8 cellular contexts compared by ENCODE assay signal in genomic region chr12:13362260-13362841, GRCh38.
DNase-seq lines count a peak whose midpoint lies in the region; ATAC-seq, FAIRE-seq and TF ChIP-seq lines count a peak whose summit lies in the region.

No MANE protein-coding gene starts in this region.

- H3K27ac ChIP-seq in A549 (no peak overlapping the region), WERI-Rb-1 (no peak overlapping the region), esophagus muscularis mucosa (replicated peaks in 1 of 4) (no peak overlapping the region), upper lobe of right lung (no peak overlapping the region)

- H3K27ac Mint-ChIP-seq in natural killer cell = no peak overlapping the region

- no peaks in the 10 kb centered on the region for H3K9me3 Mint-ChIP-seq in natural killer cell

- WGBS in A549 (ENCODE audit: missing lambda C conversion rate) = 44% methylated on average over 5 of the region's 5 CpGs
- WGBS in esophagus muscularis mucosa = 52% methylated on average over 4 of the region's 5 CpGs

- H3K4me3 ChIP-seq in A549 (no peak overlapping the region), WERI-Rb-1 (ENCODE audit: low read depth, low read length) (no peak overlapping the region), esophagus muscularis mucosa (no peak overlapping the region), upper lobe of right lung (no peak overlapping the region)

- peaks cover 13 to 40% of the 10 kb centered on the region in 2 donors for H3K27me3 Mint-ChIP-seq in natural killer cell (ENCODE audit: low read depth in 2 of 2)

- ATAC-seq in A549 (peak; percentile 94 to 100), HG02884 (IDR thresholded peaks at IDR 0.05; ENCODE audit: unreplicated experiment) (peak; percentile 98), natural killer cell (peak; percentile 53 to 78 (median 58)), upper lobe of right lung (peak; percentile 99)

- intact Hi-C loops in esophagus muscularis mucosa (cut with DNase I) = loop anchor here (2.0 kb wide), 1 partner anchor 172 kb away; no protein-coding TSS in a partner anchor
- intact Hi-C loops in natural killer cell (cut with micrococcal nuclease) = loop anchor here (5.0 kb wide), 1 partner anchor 805 kb away; no protein-coding TSS in a partner anchor
- intact Hi-C loops in upper lobe of right lung (cut with DNase I) = no loop called here

- H3K4me2 ChIP-seq in A549 = no peak overlapping the region

- H3K4me1 Mint-ChIP-seq in natural killer cell = peaks cover 0 to 5% of the 10 kb centered on the region in 2 donors

- no peaks in the 10 kb centered on the region for H3K27me3 ChIP-seq in WERI-Rb-1 (ENCODE audit: insufficient read depth, low read depth, severe bottlenecking)
- no peaks in the 10 kb centered on the region for H3K27me3 ChIP-seq in esophagus muscularis mucosa
- no peaks in the 10 kb centered on the region for H3K27me3 ChIP-seq in upper lobe of right lung

- TF ChIP-seq POLR2A in A549 (IDR thresholded peaks at IDR 0.05; ENCODE audit: low read length) (no peak), esophagus muscularis mucosa (IDR thresholded peaks at IDR 0.05; ENCODE audit: low read depth) (no peak)

- POLR2A ChIA-PET in A549 (lab: Yijun Ruan, JAX) = no interaction called here

- TF ChIP-seq EP300 in A549 (IDR thresholded peaks at IDR 0.05) (no peak), esophagus muscularis mucosa (IDR thresholded peaks at IDR 0.05) (no peak)

- CTCF ChIA-PET in A549 (lab: Yijun Ruan, JAX) = interaction anchor here (0.6 to 2.1 kb wide), 35 partner anchors 10 to 805 kb away, joined by 3 to 16 read pairs (median 5); no protein-coding TSS in a partner anchor

- H3K4me1 ChIP-seq in A549 (no peaks in the 10 kb centered on the region), esophagus muscularis mucosa (no peaks in the 10 kb centered on the region), upper lobe of right lung (no peaks in the 10 kb centered on the region)

- no peaks in the 10 kb centered on the region for H3K9me3 ChIP-seq in A549
- H3K9me3 ChIP-seq in WERI-Rb-1 (ENCODE audit: severe bottlenecking) = no peaks in the 10 kb centered on the region
- no peaks in the 10 kb centered on the region for H3K9me3 ChIP-seq in esophagus muscularis mucosa
- no peaks in the 10 kb centered on the region for H3K9me3 ChIP-seq in upper lobe of right lung

- FAIRE-seq in A549 (lab: Jason Lieb, UNC) = no peak

- H3K4me3 Mint-ChIP-seq in natural killer cell = no peak overlapping the region

- peak; percentile 72 for TF ChIP-seq CTCF in A549 (IDR thresholded peaks at IDR 0.05)
- peak; percentile 93 for TF ChIP-seq CTCF in GM12874 (IDR thresholded peaks at IDR 0.05; ENCODE audit: insufficient read depth, low read depth, low read length)
- TF ChIP-seq CTCF in WERI-Rb-1 (IDR thresholded peaks at IDR 0.05; ENCODE audit: low read depth, low read length) = peak; percentile 91
- TF ChIP-seq CTCF in esophagus muscularis mucosa (IDR thresholded peaks at IDR 0.05) = peak; percentile 58 to 79 (median 65)
- TF ChIP-seq CTCF in natural killer cell (IDR thresholded peaks at IDR 0.05) = peak; percentile 63
- TF ChIP-seq CTCF in upper lobe of right lung (IDR thresholded peaks at IDR 0.05) = peak; percentile 77

- H3K36me3 Mint-ChIP-seq in natural killer cell = no peaks in the 10 kb centered on the region

- DNase-seq in A549 (ENCODE audit: low read depth in 1 of 2, low spot score in 1 of 2) (peak; percentile 60 to 81), NCI-H2029 (lab: John Stamatoyannopoulos, UW) (peak; percentile 73), WERI-Rb-1 (peak; percentile 79), esophagus muscularis mucosa (ENCODE audit: extremely low spot score) (peak; percentile 91), natural killer cell (no peak), upper lobe of right lung (peak; percentile 78)

- TF ChIP-seq RAD21 in A549 (conservative IDR thresholded peaks at IDR 0.05 in 1 of 2, IDR thresholded peaks at IDR 0.05 in 1 of 2) = peak; percentile 77 to 85

- H3K36me3 ChIP-seq in WERI-Rb-1 (no peaks in the 10 kb centered on the region), esophagus muscularis mucosa (no peaks in the 10 kb centered on the region), upper lobe of right lung (no peaks in the 10 kb centered on the region)

TF ChIP-seq in A549, 52 proteins besides CTCF, POLR2A, EP300 and RAD21 (continues in another document):
- no peak for TF ChIP-seq TP53 (CRISPR knock-in tag; IDR thresholded peaks at IDR 0.05)
- no peak for TF ChIP-seq FOSL2 (IDR thresholded peaks at IDR 0.05)
- no peak for TF ChIP-seq FOSL2 (CRISPR knock-in tag; IDR thresholded peaks at IDR 0.05)
- TF ChIP-seq SREBF2 (IDR thresholded peaks at IDR 0.05) = no peak
- TF ChIP-seq BHLHE40 (IDR thresholded peaks at IDR 0.05; ENCODE audit: low read depth, low read length) = no peak
- no peak for TF ChIP-seq MAFK (IDR thresholded peaks at IDR 0.05; ENCODE audit: partially characterized antibody)
- TF ChIP-seq PHF8 (IDR thresholded peaks at IDR 0.05; ENCODE audit: borderline replicate concordance, low read depth) = no peak
- peak; percentile 79 for TF ChIP-seq SMC3 (IDR thresholded peaks at IDR 0.05)
- TF ChIP-seq ZSCAN20 (CRISPR knock-in tag; IDR thresholded peaks at IDR 0.05) = no peak
- TF ChIP-seq RNF2 (IDR thresholded peaks at IDR 0.05; ENCODE audit: borderline replicate concordance, low read depth) = no peak
- TF ChIP-seq MAX (IDR thresholded peaks at IDR 0.05) = no peak
- peak; percentile 89 for TF ChIP-seq EHMT2 (IDR thresholded peaks at IDR 0.05; ENCODE audit: low read depth)
- peak; percentile 72; the same call in 1 of the 2 replicates for TF ChIP-seq ZNF302 (CRISPR knock-in tag; IDR thresholded peaks at IDR 0.05)
- no peak for TF ChIP-seq RFX5 (IDR thresholded peaks at IDR 0.05)
- no peak for TF ChIP-seq JUNB (IDR thresholded peaks at IDR 0.05)
- TF ChIP-seq PBX3 (IDR thresholded peaks at IDR 0.05) = no peak
- TF ChIP-seq CBX2 (IDR thresholded peaks at IDR 0.05; ENCODE audit: borderline replicate concordance, low read depth) = no peak
- no peak for TF ChIP-seq KDM5A (IDR thresholded peaks at IDR 0.05)
- no peak for TF ChIP-seq MYC (IDR thresholded peaks at IDR 0.05; ENCODE audit: borderline replicate concordance, low read length)
- TF ChIP-seq NPAS2 (CRISPR knock-in tag; IDR thresholded peaks at IDR 0.05; ENCODE audit: borderline replicate concordance) = no peak
- no peak for TF ChIP-seq NR3C1 (IDR thresholded peaks at IDR 0.05)
- TF ChIP-seq, protein P1, sequence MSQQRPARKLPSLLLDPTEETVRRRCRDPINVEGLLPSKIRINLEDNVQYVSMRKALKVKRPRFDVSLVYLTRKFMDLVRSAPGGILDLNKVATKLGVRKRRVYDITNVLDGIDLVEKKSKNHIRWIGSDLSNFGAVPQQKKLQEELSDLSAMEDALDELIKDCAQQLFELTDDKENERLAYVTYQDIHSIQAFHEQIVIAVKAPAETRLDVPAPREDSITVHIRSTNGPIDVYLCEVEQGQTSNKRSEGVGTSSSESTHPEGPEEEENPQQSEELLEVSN (IDR thresholded peaks at IDR 0.05; ENCODE audit: borderline replicate concordance, low read depth) = no peak
- no peak for TF ChIP-seq ESRRA (IDR thresholded peaks at IDR 0.05; ENCODE audit: borderline replicate concordance, low read length)
- no peak for TF ChIP-seq EHF (CRISPR knock-in tag; IDR thresholded peaks at IDR 0.05)
- TF ChIP-seq, protein P2, sequence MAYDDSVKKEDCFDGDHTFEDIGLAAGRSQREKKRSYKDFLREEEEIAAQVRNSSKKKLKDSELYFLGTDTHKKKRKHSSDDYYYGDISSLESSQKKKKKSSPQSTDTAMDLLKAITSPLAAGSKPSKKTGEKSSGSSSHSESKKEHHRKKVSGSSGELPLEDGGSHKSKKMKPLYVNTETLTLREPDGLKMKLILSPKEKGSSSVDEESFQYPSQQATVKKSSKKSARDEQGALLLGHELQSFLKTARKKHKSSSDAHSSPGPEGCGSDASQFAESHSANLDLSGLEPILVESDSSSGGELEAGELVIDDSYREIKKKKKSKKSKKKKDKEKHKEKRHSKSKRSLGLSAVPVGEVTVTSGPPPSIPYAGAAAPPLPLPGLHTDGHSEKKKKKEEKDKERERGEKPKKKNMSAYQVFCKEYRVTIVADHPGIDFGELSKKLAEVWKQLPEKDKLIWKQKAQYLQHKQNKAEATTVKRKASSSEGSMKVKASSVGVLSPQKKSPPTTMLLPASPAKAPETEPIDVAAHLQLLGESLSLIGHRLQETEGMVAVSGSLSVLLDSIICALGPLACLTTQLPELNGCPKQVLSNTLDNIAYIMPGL (CRISPR knock-in tag; IDR thresholded peaks at IDR 0.05; ENCODE audit: borderline replicate concordance) = no peak
- TF ChIP-seq, protein P3, sequence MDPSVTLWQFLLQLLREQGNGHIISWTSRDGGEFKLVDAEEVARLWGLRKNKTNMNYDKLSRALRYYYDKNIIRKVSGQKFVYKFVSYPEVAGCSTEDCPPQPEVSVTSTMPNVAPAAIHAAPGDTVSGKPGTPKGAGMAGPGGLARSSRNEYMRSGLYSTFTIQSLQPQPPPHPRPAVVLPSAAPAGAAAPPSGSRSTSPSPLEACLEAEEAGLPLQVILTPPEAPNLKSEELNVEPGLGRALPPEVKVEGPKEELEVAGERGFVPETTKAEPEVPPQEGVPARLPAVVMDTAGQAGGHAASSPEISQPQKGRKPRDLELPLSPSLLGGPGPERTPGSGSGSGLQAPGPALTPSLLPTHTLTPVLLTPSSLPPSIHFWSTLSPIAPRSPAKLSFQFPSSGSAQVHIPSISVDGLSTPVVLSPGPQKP (IDR thresholded peaks at IDR 0.05; ENCODE audit: low read depth, low read length) = no peak
- no peak for TF ChIP-seq RARB (CRISPR knock-in tag; IDR thresholded peaks at IDR 0.05)
